9 cellular contexts compared by ENCODE assay signal in the genomic region with DNA sequence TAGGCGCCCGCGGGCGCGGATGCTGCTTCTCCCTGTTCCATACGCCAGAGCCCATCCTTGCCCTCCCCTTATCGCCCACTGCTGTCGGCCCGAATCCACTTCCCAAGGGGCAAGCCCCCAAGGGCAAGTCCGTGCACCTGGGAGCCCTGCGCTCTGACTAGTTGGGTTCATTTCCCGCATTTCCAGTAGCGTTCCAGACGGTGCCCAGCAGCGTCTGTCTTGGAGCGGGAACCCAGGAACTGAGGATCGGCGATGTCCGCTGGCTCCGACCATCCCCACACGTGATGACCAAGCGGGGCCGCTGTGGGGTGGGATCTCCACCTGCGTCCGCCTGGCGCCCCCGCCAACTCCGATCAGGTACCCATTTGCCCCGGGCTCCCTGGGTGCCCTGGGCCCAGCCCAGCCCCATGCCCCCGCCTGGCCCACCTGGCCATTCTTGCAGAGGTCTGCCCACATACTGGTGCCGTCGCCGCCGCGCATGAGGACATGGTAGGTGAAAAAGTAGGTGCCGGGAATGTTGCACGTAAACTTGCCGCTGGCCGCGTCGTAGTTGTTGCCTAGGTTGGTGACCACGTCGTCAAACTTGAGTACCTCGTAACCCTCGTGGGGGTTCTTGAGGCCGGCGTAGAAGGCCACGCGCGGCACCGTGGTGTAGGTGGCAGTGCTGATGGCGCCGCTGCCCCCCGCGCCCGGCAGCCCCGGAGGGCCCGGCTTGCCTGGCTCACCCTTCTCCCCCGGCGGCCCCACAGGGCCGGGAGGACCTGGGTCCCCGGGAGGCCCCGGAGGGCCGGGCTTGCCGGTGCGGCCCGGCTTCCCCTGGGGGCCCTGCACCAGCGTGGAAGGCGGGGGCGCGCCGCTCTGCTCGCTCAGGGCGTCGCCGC. TPM values are rescaled to one million over a fixed set of nuclear protein-coding genes. Genes with fewer than 3 reads are reported as not detected.
DNase-seq lines count a peak whose midpoint lies in the region; ATAC-seq, FAIRE-seq and TF ChIP-seq lines count a peak whose summit lies in the region.
"Had no signal": no experiment of that assay in that cellular context is flagged by ENCODE, and none has a peak within 500 bp of the region (broad histone marks: within the 10 kb centered on the region; RNA-seq: fewer than 3 reads in every experiment).

No MANE protein-coding gene starts in this region.

- peaks cover 4% of the 10 kb centered on the region for H3K36me3 Mint-ChIP-seq in T-helper 17 cell (ENCODE audit: low read depth)
- no peaks in the 10 kb centered on the region for H3K36me3 Mint-ChIP-seq in type B pancreatic cell

- ATAC-seq in Right ventricle myocardium superior (ENCODE audit: poor library complexity) (no peak), heart right ventricle (no peak), T-helper 17 cell (peak; percentile 8)

- peak overlapping the region; percentile 63 for H3K4me3 Mint-ChIP-seq in T-helper 17 cell
- H3K4me3 Mint-ChIP-seq in type B pancreatic cell: peak overlapping the region; percentile 45

- intact Hi-C loops in Right ventricle myocardium superior (cut with DNase I): no loop called here
- intact Hi-C loops in heart right ventricle (cut with DNase I): loop anchor here in 1 of 10 donors (5.0 kb wide), 1 partner anchor 45 kb away; no protein-coding TSS in a partner anchor

- H3K27ac ChIP-seq in heart right ventricle: no peak overlapping the region
- no peak overlapping the region for H3K27ac ChIP-seq in small intestine (ENCODE audit: low read depth in 1 of 2, low read length in 1 of 2)
- H3K27ac ChIP-seq: left lung had no signal

- H3K9me3 ChIP-seq in heart right ventricle (no peaks in the 10 kb centered on the region), T-helper 17 cell (ENCODE audit: control insufficient read depth, low read length, poor library complexity, severe bottlenecking) (no peaks in the 10 kb centered on the region), small intestine (ENCODE audit: control insufficient read depth, low read depth) (no peaks in the 10 kb centered on the region)
- H3K9me3 ChIP-seq: left lung had no signal

- H3K36me3 ChIP-seq in heart right ventricle (no peaks in the 10 kb centered on the region), small intestine (ENCODE audit: control insufficient read depth in 2 of 2, insufficient read depth in 2 of 2, low read length in 2 of 2) (no peaks in the 10 kb centered on the region)
- H3K36me3 ChIP-seq: left lung had no signal

- peak overlapping the region in 2 of 10 donors; percentile 18 to 24 for H3K4me3 ChIP-seq in heart right ventricle
- peak overlapping the region in 1 of 2 donors; percentile 48 for H3K4me3 ChIP-seq in small intestine (ENCODE audit: low read depth in 1 of 2, low read length in 2 of 2)

- peak; percentile 42 for DNase-seq in Right ventricle myocardium superior
- DNase-seq in heart right ventricle: no peak
- no peak for DNase-seq in T-helper 17 cell
- DNase-seq in islet precursor cell: peak; percentile 58
- no peak for DNase-seq in type B pancreatic cell (ENCODE audit: extremely low spot score, unreplicated experiment)
- no peak for DNase-seq in small intestine
- no peak for DNase-seq in NCI-H187 treated with DMSO at 0.1 percent for 48 hours (lab: John Stamatoyannopoulos, UW)
- no peak for DNase-seq in anterior cingulate cortex (lab: John Stamatoyannopoulos, UW)

- TF ChIP-seq CTCF in heart right ventricle (IDR thresholded peaks at IDR 0.05) (no peak), type B pancreatic cell (conservative IDR thresholded peaks at IDR 0.05) (no peak)

- WGBS in heart right ventricle, 2 donors: 5 to 7% methylated on average over 64 to 76 of the region's 76 CpGs
- 4 to 10% (median 7%) methylated on average over 59 to 76 of the region's 76 CpGs for WGBS in small intestine, 3 donors

- FAIRE-seq in small intestine (lab: Jason Lieb, UNC): no peak

- H3K27me3 Mint-ChIP-seq in T-helper 17 cell (peaks cover 67% of the 10 kb centered on the region), type B pancreatic cell (peaks cover 82% of the 10 kb centered on the region)

- H3K27ac Mint-ChIP-seq in T-helper 17 cell: no peak overlapping the region
- H3K27ac Mint-ChIP-seq in type B pancreatic cell: no peak overlapping the region

- no peaks in the 10 kb centered on the region for H3K9me3 Mint-ChIP-seq in type B pancreatic cell

- H3K4me1 ChIP-seq in heart right ventricle: peaks cover 6 to 35% (median 26%) of the 10 kb centered on the region in 9 donors
- H3K4me1 ChIP-seq in small intestine (ENCODE audit: control insufficient read depth in 2 of 2, insufficient read depth in 1 of 2, low read depth in 1 of 2, low read length in 1 of 2): peaks cover 2 to 3% of the 10 kb centered on the region in 2 donors

- H3K4me1 Mint-ChIP-seq in T-helper 17 cell: peaks cover 15% of the 10 kb centered on the region
- H3K4me1 Mint-ChIP-seq in type B pancreatic cell (ENCODE audit: unreplicated experiment): peaks cover 5% of the 10 kb centered on the region

- peaks cover 26 to 83% (median 60%) of the 10 kb centered on the region in 7 donors for H3K27me3 ChIP-seq in heart right ventricle
- H3K27me3 ChIP-seq in small intestine (ENCODE audit: control insufficient read depth in 2 of 2, insufficient read depth in 2 of 2, low read length in 2 of 2): peaks cover 6 to 35% of the 10 kb centered on the region in 2 donors

RNA-seq across cellular contexts. Expression of a gene that starts 0.8 kb away (rescaled TPM):
- total RNA-seq in Right ventricle myocardium superior (7.3 TPM), heart right ventricle (10 to 100 TPM in 2 of 10 donors, 1 to 10 TPM in 5, under 1 TPM in 3; 0.37 to 25.6 (median 1.1) TPM), T-helper 17 cell (not detected), type B pancreatic cell (ENCODE audit: low replicate concordance) (15.6 and 76.5 TPM in 2 replicates)
- polyA plus RNA-seq in heart right ventricle (10 to 100 TPM in 1 of 2 donors, 1 to 10 TPM in 1; 2.2 to 12.7 TPM), small intestine (1 to 10 TPM in 2 of 3 donors, not detected in 1; 1.3 to 2.6 TPM)

RNA-seq across cellular contexts. Expression of a gene that starts 19.7 kb away (rescaled TPM):
- total RNA-seq in Right ventricle myocardium superior: 1.8 TPM
- 1 to 10 TPM in 3 of 10 donors, under 1 TPM in 6, not detected in 1; 0.11 to 4.3 (median 0.20) TPM for total RNA-seq in heart right ventricle
- polyA plus RNA-seq in heart right ventricle: under 1 TPM; 0.04 to 0.80 TPM
- under 1 TPM in 1 of 2 donors, not detected in 1; 0.08 TPM for total RNA-seq in T-helper 17 cell
- 14.8 and 49.3 TPM in 2 replicates for total RNA-seq in type B pancreatic cell (ENCODE audit: low replicate concordance)
- 1 to 10 TPM in 1 of 3 donors, under 1 TPM in 2; 0.27 to 9.5 (median 0.45) TPM for polyA plus RNA-seq in small intestine

RNA-seq across cellular contexts. Expression of a gene that starts 52.0 kb away (rescaled TPM):
- 4.7 TPM for total RNA-seq in Right ventricle myocardium superior
- total RNA-seq in heart right ventricle: 1 to 10 TPM; 3.1 to 8.6 (median 7.4) TPM
- polyA plus RNA-seq in heart right ventricle: 1 to 10 TPM; 2.1 to 6.1 TPM
- total RNA-seq in T-helper 17 cell: under 1 TPM in 1 of 2 donors, not detected in 1; 0.18 TPM
- total RNA-seq in type B pancreatic cell (ENCODE audit: low replicate concordance): 0.10 and 0.26 TPM in 2 replicates
- 1 to 10 TPM in 1 of 3 donors, under 1 TPM in 1, not detected in 1; 0.45 to 1.3 TPM for polyA plus RNA-seq in small intestine

Comparison
In these comparisons a context has a peak if more than half of its experiments do, and no peak if none do; other contexts are left out.
1. DNase-seq: peak in Right ventricle myocardium superior (single experiment) and islet precursor cell (single experiment); none in heart right ventricle (0 of 2), T-helper 17 cell (0 of 3), type B pancreatic cell (single experiment), small intestine (single experiment), NCI-H187 treated with DMSO at 0.1 percent for 48 hours (single experiment) and anterior cingulate cortex (0 of 58).